Comparison of ENCODE assay signal across 6 cellular contexts in the genomic region with DNA sequence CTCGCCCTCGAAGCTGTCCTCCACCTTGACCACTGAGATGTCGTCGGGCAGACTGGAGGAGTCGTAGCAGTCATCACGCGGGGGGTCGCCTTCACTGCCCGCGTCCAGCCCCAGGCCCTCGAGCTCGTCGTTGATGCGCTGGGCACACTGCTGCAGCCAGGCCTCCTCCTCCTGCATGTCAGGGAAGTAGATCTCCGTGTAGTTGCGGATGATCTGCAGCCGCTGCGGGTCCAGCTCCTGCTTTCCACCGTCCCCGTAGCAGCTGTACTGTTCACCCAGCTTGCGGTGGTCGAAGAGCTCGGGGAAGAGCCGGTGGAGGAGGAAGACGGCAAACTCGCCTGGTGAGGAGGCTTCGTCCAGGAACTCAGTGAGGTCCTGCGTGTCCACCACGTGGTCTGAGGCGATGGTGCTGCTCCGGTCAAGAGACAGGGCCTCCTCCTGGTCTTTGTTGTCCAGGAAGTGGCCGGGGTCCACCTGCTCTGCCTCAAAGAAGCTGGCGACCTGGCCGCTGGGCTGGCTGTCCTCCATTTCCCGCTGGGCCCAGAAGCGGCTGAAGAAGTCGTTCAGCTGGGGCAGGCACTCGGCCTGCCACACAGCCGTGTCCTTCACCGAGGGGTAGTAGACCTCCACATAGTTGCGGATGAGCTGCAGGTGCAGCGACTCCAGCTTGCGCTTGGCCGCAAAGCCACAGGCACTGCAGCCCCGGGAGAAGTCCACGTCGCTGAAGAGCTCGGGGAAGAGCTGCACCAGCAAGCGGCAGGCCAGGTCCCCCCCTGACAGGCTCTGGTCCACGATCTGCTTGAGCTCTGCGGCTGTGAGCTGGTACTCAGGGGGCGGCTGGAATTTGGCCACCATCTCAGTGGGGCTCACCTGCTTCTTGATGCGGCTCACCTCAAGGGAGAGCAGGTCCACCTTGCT.
"Had no signal": no experiment of that assay in that cellular context is flagged by ENCODE, and none has a peak within 500 bp of the region (broad histone marks: within the 10 kb centered on the region; RNA-seq: fewer than 3 reads in every experiment).

No MANE protein-coding gene starts in this region.

- H3K4me3 Mint-ChIP-seq: H9 had no signal

- ATAC-seq: K562 had no signal

- H3K27ac ChIP-seq: GM23248 had no signal

- H3K4me3 ChIP-seq: GM23248, K562 had no signal

- H3K9me3 Mint-ChIP-seq: H9 had no signal

- DNase-seq: GM23248, GOT3, H9, HCEC 1CT, IMR-90 had no signal
